In genomic region chr17:82105417-82105881, GRCh38 we compare ENCODE assay signal across 9 cellular contexts. TPM values are rescaled to one million over a fixed set of nuclear protein-coding genes. Genes with fewer than 3 reads are reported as not detected.
A peak's percentile ranks its signal among the peaks of the same experiment; 100 is the strongest.
DNase-seq lines count a peak whose midpoint lies in the region; ATAC-seq and TF ChIP-seq lines count a peak whose summit lies in the region.
"Had no signal": no experiment of that assay in that cellular context is flagged by ENCODE, and none has a peak within 500 bp of the region (broad histone marks: within the 10 kb centered on the region; RNA-seq: fewer than 3 reads in every experiment).

No MANE protein-coding gene starts in this region.

- BruUV-seq in OCI-LY7 (replicated peaks; lab: Mats Ljungman, UMichigan), result no TSS peak

- intact Hi-C loops in OCI-LY7 (cut with micrococcal nuclease; ENCODE audit: unreplicated experiment), result no loop called here

- no peak overlapping the region for H3K4ac ChIP-seq in trophoblast cell (ENCODE audit: low read depth, low read length)

- H3K36me3 ChIP-seq in DND-41 (ENCODE audit: insufficient read depth, low read length), result peaks cover 12% of the 10 kb centered on the region; the same call in 1 of the 2 replicates
- no peaks in the 10 kb centered on the region for H3K36me3 ChIP-seq in OCI-LY7 (ENCODE audit: insufficient read depth, low read length)
- no peaks in the 10 kb centered on the region for H3K36me3 ChIP-seq in duodenal mucosa (ENCODE audit: control insufficient read depth in 1 of 2, insufficient read depth in 2 of 2, low read length in 2 of 2)
- no peaks in the 10 kb centered on the region for H3K36me3 ChIP-seq in trophoblast cell (ENCODE audit: control insufficient read depth in 1 of 2, insufficient read depth in 2 of 2, low read length in 2 of 2)

- TF ChIP-seq CTCF in DND-41 (IDR thresholded peaks at IDR 0.05; ENCODE audit: borderline replicate concordance, extremely low read depth, low read length, poor library complexity, severe bottlenecking), result no peak
- no peak for TF ChIP-seq CTCF in OCI-LY7 (conservative IDR thresholded peaks at IDR 0.05; ENCODE audit: low read length)

- H3K4me1 ChIP-seq in DND-41 (ENCODE audit: insufficient read depth, low read length) (peaks cover 34% of the 10 kb centered on the region), OCI-LY7 (ENCODE audit: insufficient read depth, low read length, poor library complexity, severe bottlenecking) (peaks cover 52% of the 10 kb centered on the region), duodenal mucosa (ENCODE audit: control insufficient read depth in 1 of 2, insufficient read depth in 2 of 2, low read length in 2 of 2) (peaks cover 28 to 40% of the 10 kb centered on the region in 2 donors), trophoblast cell (ENCODE audit: control insufficient read depth in 1 of 2, insufficient read depth in 2 of 2, low read length in 2 of 2) (peaks cover 38 to 51% of the 10 kb centered on the region in 2 experiments)

- 0 out of 2 replicates have a peak, but pooled peaks cover 3% of the 10 kb centered on the region for H4K20me1 ChIP-seq in DND-41 (ENCODE audit: insufficient read depth, low read length)
- H4K20me1 ChIP-seq in OCI-LY7 (ENCODE audit: insufficient read depth, low read length), result no peaks in the 10 kb centered on the region

- H2BK5ac ChIP-seq in trophoblast cell (ENCODE audit: low read depth, low read length, poor library complexity), result no peak overlapping the region

- H4K12ac ChIP-seq in trophoblast cell (ENCODE audit: low read depth, low read length), result no peak overlapping the region

- no peak overlapping the region for H4K8ac ChIP-seq in trophoblast cell (ENCODE audit: low read depth, low read length)

- H2AK5ac ChIP-seq in trophoblast cell (ENCODE audit: low read length), result peak overlapping the region; percentile 38

- H3K9me3 ChIP-seq in DND-41 (ENCODE audit: insufficient read depth, low read length, severe bottlenecking), result no peaks in the 10 kb centered on the region
- H3K9me3 ChIP-seq in OCI-LY7 (ENCODE audit: low read length), result no peaks in the 10 kb centered on the region
- no peaks in the 10 kb centered on the region for H3K9me3 ChIP-seq in duodenal mucosa (ENCODE audit: control insufficient read depth in 1 of 2, low read length in 2 of 2)
- no peaks in the 10 kb centered on the region for H3K9me3 ChIP-seq in trophoblast cell (ENCODE audit: insufficient read depth, low read depth, low read length)

- H3K79me2 ChIP-seq in DND-41 (ENCODE audit: insufficient read depth, low read length) (peaks cover 9% of the 10 kb centered on the region), OCI-LY7 (ENCODE audit: insufficient read depth, low read depth, low read length) (no peaks in the 10 kb centered on the region), trophoblast cell (ENCODE audit: control insufficient read depth, insufficient read depth, low read length, poor library complexity) (no peaks in the 10 kb centered on the region)

- H3K27me3 ChIP-seq in DND-41 (ENCODE audit: insufficient read depth, low read length, poor library complexity) (no peaks in the 10 kb centered on the region), duodenal mucosa (ENCODE audit: control insufficient read depth in 1 of 2, insufficient read depth in 2 of 2, low read length in 2 of 2) (no peaks in the 10 kb centered on the region), trophoblast cell (ENCODE audit: insufficient read depth, low read length) (no peaks in the 10 kb centered on the region)

- no CpG with 5 or more reads among the region's 13 CpGs for WGBS in trophoblast cell (ENCODE audit: extremely low coverage, insufficient coverage, insufficient read length)

- H3K23ac ChIP-seq in trophoblast cell (ENCODE audit: low read length), result no peak overlapping the region

- H3K4me3 ChIP-seq in DND-41 (ENCODE audit: low read depth in 1 of 2, low read length in 2 of 2), result peak overlapping the region; percentile 19 to 61; a peak in 3 of 4 replicates
- H3K4me3 ChIP-seq in OCI-LY7 (ENCODE audit: low read depth, low read length, poor library complexity, severe bottlenecking), result peak overlapping the region; percentile 58
- peak overlapping the region; percentile 59 to 77 for H3K4me3 ChIP-seq in duodenal mucosa (ENCODE audit: low read depth in 1 of 2, low read length in 2 of 2)
- no peak overlapping the region for H3K4me3 ChIP-seq in trophoblast cell (ENCODE audit: low read depth, low read length)
- H3K4me3 ChIP-seq: GM23248 had no signal

- H3K9me2 ChIP-seq in OCI-LY7 (ENCODE audit: insufficient read depth, low read length), result no peaks in the 10 kb centered on the region

- POLR2A ChIA-PET in OCI-LY7 (lab: Charles Lee), result interaction anchor here (1.0 to 2.5 kb wide), 3 partner anchors 19 to 68 kb away, joined by 3 to 9 read pairs (median 4); partner anchors contain the start of gene DCXR

- ATAC-seq in DND-41 (ENCODE audit: insufficient read depth, low read depth), result no peak

- CTCF ChIA-PET in OCI-LY7 (lab: Charles Lee; ENCODE audit: unreplicated experiment), result no interaction called here

- H4K91ac ChIP-seq in trophoblast cell (ENCODE audit: low read depth, low read length), result no peak overlapping the region

- peak overlapping the region; percentile 5 for H3K14ac ChIP-seq in trophoblast cell (ENCODE audit: low read length)

- peak overlapping the region; percentile 67 for H2BK12ac ChIP-seq in trophoblast cell (ENCODE audit: low read length)

- H3K9ac ChIP-seq in DND-41 (ENCODE audit: low read depth, low read length) (peak overlapping the region; percentile 68), duodenal mucosa (ENCODE audit: low read depth in 1 of 2, low read length in 2 of 2) (peak overlapping the region; percentile 69 to 82), trophoblast cell (ENCODE audit: low read length) (no peak overlapping the region)
- H3K9ac ChIP-seq: GM23248 had no signal

- 0 out of 2 replicates have a peak overlapping the region, but pooled peaks have one; percentile 84 for H2AFZ ChIP-seq in DND-41 (ENCODE audit: low read depth, low read length)
- H2AFZ ChIP-seq in OCI-LY7 (ENCODE audit: low read length), result no peak overlapping the region
- no peak overlapping the region for H2AFZ ChIP-seq in trophoblast cell (ENCODE audit: insufficient read depth, low read length, poor library complexity)
- H2AFZ ChIP-seq: GM23248 had no signal

- H3K79me1 ChIP-seq in trophoblast cell (ENCODE audit: low read length), result peaks cover 16% of the 10 kb centered on the region

- H3K18ac ChIP-seq in trophoblast cell (ENCODE audit: low read length), result peak overlapping the region; percentile 16

- H2BK120ac ChIP-seq in trophoblast cell (ENCODE audit: insufficient read depth, low read length, poor library complexity), result no peak overlapping the region

- no peak for DNase-seq in DND-41
- peak; percentile 24 for DNase-seq in OCI-LY7 (ENCODE audit: low spot score)
- DNase-seq in trophoblast cell, result no peak
- no peak for DNase-seq in SIG-M5 treated with dmso at 0.1 percent for 504 hours (lab: John Stamatoyannopoulos, UW; ENCODE audit: unreplicated experiment)
- DNase-seq in NCI-H748 treated with DMSO at 0.1 percent for 48 hours (lab: John Stamatoyannopoulos, UW), result no peak
- DNase-seq in ureter (ENCODE audit: low spot score), result no peak
- DNase-seq in NCI-H345 (lab: John Stamatoyannopoulos, UW), result no peak

- H3K4me2 ChIP-seq in DND-41 (ENCODE audit: insufficient read depth, low read length), result peak overlapping the region; percentile 82
- H3K4me2 ChIP-seq in OCI-LY7 (ENCODE audit: low read length), result peak overlapping the region; percentile 70
- H3K4me2 ChIP-seq in trophoblast cell (ENCODE audit: low read length), result no peak overlapping the region

- peak overlapping the region; percentile 89 for H3K27ac ChIP-seq in DND-41 (ENCODE audit: low read length)
- H3K27ac ChIP-seq in OCI-LY7 (ENCODE audit: low read depth, low read length, poor library complexity, severe bottlenecking), result peak overlapping the region; percentile 62
- no peak overlapping the region for H3K27ac ChIP-seq in duodenal mucosa (ENCODE audit: low read depth, low read length)
- H3K27ac ChIP-seq in trophoblast cell (ENCODE audit: low read depth, low read length), result no peak overlapping the region
- H3K27ac ChIP-seq: GM23248 had no signal

RNA-seq across cellular contexts. Expression of gene FASN, which starts 7.4 kb away (rescaled TPM):
- 94.4 and 111 TPM in 2 replicates for total RNA-seq in OCI-LY7 (2014; rRNA removed; shearing (Covaris generic))
- total RNA-seq in OCI-LY7 (2022) (299 and 364 TPM in 2 replicates), ureter (165 TPM)
- 120 and 124 TPM in 2 replicates for polyA plus RNA-seq in trophoblast cell (2013)

RNA-seq across cellular contexts. Expression of gene DUS1L, which starts 39.8 kb away (rescaled TPM):
- 374 and 388 TPM in 2 replicates for total RNA-seq in OCI-LY7 (2014; rRNA removed; shearing (Covaris generic))
- total RNA-seq in OCI-LY7 (2022), result 300 and 320 TPM in 2 replicates
- polyA plus RNA-seq in trophoblast cell (2013), result 23.6 and 26.7 TPM in 2 replicates
- 158 TPM for total RNA-seq in ureter

RNA-seq across cellular contexts. Expression of gene GPS1, which starts 53.8 kb away (rescaled TPM):
- total RNA-seq in OCI-LY7 (2014; rRNA removed; shearing (Covaris generic)), result 137 and 169 TPM in 2 replicates
- total RNA-seq in OCI-LY7 (2022) (123 and 133 TPM in 2 replicates), ureter (91.2 TPM)
- polyA plus RNA-seq in trophoblast cell (2013), result 75.8 and 78.1 TPM in 2 replicates

RNA-seq across cellular contexts. Expression of gene RFNG, which starts 53.8 kb away (rescaled TPM):
- total RNA-seq in OCI-LY7 (2014; rRNA removed; shearing (Covaris generic)), result 50.5 and 59.4 TPM in 2 replicates
- total RNA-seq in OCI-LY7 (2022) (41.3 and 47.3 TPM in 2 replicates), ureter (30.0 TPM)
- 26.3 and 27.2 TPM in 2 replicates for polyA plus RNA-seq in trophoblast cell (2013)

Comparison
In these comparisons a context has a peak if more than half of its experiments do, and no peak if none do; other contexts are left out.
1. H3K27ac ChIP-seq: peak in DND-41 (single experiment) and OCI-LY7 (single experiment); none in duodenal mucosa (single experiment) and trophoblast cell (single experiment).